9 cellular contexts compared by ENCODE assay signal in the genomic region with DNA sequence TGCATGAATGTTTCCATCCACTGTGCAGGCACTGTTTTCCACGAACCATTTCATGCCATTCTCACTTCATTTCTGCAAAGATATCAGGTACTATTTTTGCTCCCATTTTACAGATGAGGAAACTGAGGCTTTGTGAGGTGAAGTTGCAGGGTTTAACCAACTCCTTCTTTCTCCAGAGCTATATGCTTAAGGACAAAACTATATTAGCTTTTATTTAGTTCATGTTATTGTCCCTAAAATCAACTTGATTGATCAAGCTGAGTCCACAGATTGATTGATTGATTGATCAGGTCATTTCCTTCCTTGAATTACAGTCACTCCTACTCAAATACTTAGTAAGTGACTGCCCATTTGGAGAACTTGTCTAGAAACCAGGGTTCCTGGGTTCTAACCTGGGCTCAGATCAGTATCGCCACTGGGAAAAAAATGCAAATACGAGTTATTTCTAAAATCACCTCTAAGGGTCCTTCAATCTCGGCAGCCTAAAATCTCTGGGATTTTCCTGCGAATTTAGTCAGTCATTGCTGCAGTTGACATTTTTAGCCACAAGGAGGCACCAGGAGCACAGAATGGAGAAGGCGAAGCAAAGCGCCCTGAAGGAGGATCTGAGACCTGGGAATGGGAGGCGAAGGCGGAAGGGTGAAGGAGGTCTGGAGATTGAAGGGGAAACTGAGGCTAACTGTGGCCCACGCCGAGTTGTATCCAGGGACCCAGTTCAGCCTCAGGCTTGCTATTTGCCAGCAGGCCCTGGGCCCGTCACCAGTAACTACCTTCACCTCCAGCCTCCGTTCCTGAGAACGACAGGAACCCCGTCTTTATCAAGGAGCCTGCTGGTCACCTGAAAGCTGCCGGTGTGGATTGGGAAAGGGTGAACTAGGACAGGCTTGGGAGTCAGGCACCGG. TPM values are rescaled to one million over a fixed set of nuclear protein-coding genes. Genes with fewer than 3 reads are reported as not detected.
A peak's percentile ranks its signal among the peaks of the same experiment; 100 is the strongest.
DNase-seq lines count a peak whose midpoint lies in the region; ATAC-seq and TF ChIP-seq lines count a peak whose summit lies in the region.
"Had no signal": no experiment of that assay in that cellular context is flagged by ENCODE, and none has a peak within 500 bp of the region (broad histone marks: within the 10 kb centered on the region; RNA-seq: fewer than 3 reads in every experiment).

No MANE protein-coding gene starts in this region.

- no peak overlapping the region for H2BK120ac ChIP-seq in IMR-90 (ENCODE audit: low read depth, low read length)

- H3K27me3 Mint-ChIP-seq in natural killer cell (ENCODE audit: low read depth in 2 of 2), result peaks cover 6 to 17% of the 10 kb centered on the region in 2 donors
- peaks cover 3 to 37% of the 10 kb centered on the region in 2 donors for H3K27me3 Mint-ChIP-seq in stimulated activated naive B cell treated with anti-CD40 and anti-IgM and Interleukin-4, amounts not matched to agents 10 μg/mL and 1 μg/mL and 100 μg/mL, for 72 hours

- H3K4me2 ChIP-seq in IMR-90 (ENCODE audit: low read depth, low read length), result peak overlapping the region; percentile 63
- H3K4me2 ChIP-seq in OCI-LY7 (ENCODE audit: low read length), result no peak overlapping the region

- no peaks in the 10 kb centered on the region for H3K9me3 ChIP-seq in IMR-90 (ENCODE audit: control insufficient read depth, insufficient read depth, low read length)
- H3K9me3 ChIP-seq in OCI-LY7 (ENCODE audit: low read length), result no peaks in the 10 kb centered on the region

- H2BK5ac ChIP-seq in IMR-90 (ENCODE audit: low read depth, low read length, poor library complexity, severe bottlenecking), result no peak overlapping the region

- TF ChIP-seq POLR2A in IMR-90 (IDR thresholded peaks at IDR 0.05; ENCODE audit: low read depth, low read length), result 0 out of 2 replicates have a peak, but pooled peaks have one; percentile 29

- no CpG with 5 or more reads among the region's 17 CpGs for WGBS in IMR-90 (ENCODE audit: extremely low coverage in 2 of 2, insufficient read length in 1 of 2), 2 experiments

- H2AFZ ChIP-seq in IMR-90 (replicated peaks; ENCODE audit: low read length, poor library complexity), result peak overlapping the region; percentile 85
- no peak overlapping the region for H2AFZ ChIP-seq in OCI-LY7 (ENCODE audit: low read length)

- no peak overlapping the region for H2AK9ac ChIP-seq in IMR-90 (replicated peaks; ENCODE audit: low read depth, low read length, poor library complexity)

- H3K23ac ChIP-seq in IMR-90 (ENCODE audit: low read depth, low read length), result no peak overlapping the region

- no peak overlapping the region; the same call in 1 of the 2 replicates for H3K4me3 ChIP-seq in IMR-90 (ENCODE audit: insufficient read depth, low read depth, low read length)
- H3K4me3 ChIP-seq in OCI-LY7 (ENCODE audit: low read depth, low read length, poor library complexity, severe bottlenecking), result no peak overlapping the region

- BruUV-seq in IMR-90 (replicated peaks; lab: Mats Ljungman, UMichigan) (no TSS peak), OCI-LY7 (replicated peaks; lab: Mats Ljungman, UMichigan) (no TSS peak)

- intact Hi-C loops in IMR-90 (cut with micrococcal nuclease), result loop anchor here (1.0 to 10.0 kb wide), 3 partner anchors 111 to 673 kb away; partner anchors contain the start of gene PINK1
- intact Hi-C loops in OCI-LY7 (cut with micrococcal nuclease; ENCODE audit: unreplicated experiment), result loop anchor here (1.0 kb wide), 2 partner anchors 111 to 673 kb away; partner anchors contain the start of gene PINK1
- intact Hi-C loops in natural killer cell (cut with micrococcal nuclease), result loop anchor here (1.0 to 2.0 kb wide), 2 partner anchors 111 to 118 kb away; partner anchors contain the start of gene PINK1

- peak; percentile 74 for DNase-seq in Caki2 (ENCODE audit: low read depth)
- DNase-seq in IMR-90, result peak; percentile 74
- peak; percentile 69 for DNase-seq in OCI-LY7 (ENCODE audit: low spot score)
- peak; percentile 52 for DNase-seq in activated T-cell treated with anti-CD3 and anti-CD28 coated beads for 48 hours (ENCODE audit: low read depth)
- peak; percentile 56 for DNase-seq in fibroblast of gingiva (ENCODE audit: low read depth)
- peak; percentile 45 for DNase-seq in natural killer cell
- DNase-seq in stimulated activated naive B cell treated with anti-CD40 and anti-IgM and Interleukin-4, amounts not matched to agents 10 μg/mL and 1 μg/mL and 100 μg/mL, for 72 hours, result peak; percentile 41

- ATAC-seq in IMR-90 (ENCODE audit: low read depth) (peak; percentile 99), natural killer cell (peak; percentile 59 to 74 (median 64)), GM18870 (IDR thresholded peaks at IDR 0.05; ENCODE audit: unreplicated experiment) (no peak)
- ATAC-seq in stimulated activated naive B cell treated with anti-CD40 and anti-IgM and Interleukin-4, amounts not matched to agents 10 μg/mL and 1 μg/mL and 100 μg/mL, for 72 hours (replicated peaks), result peak; percentile 31 to 34

- no peaks in the 10 kb centered on the region for H3K9me3 Mint-ChIP-seq in natural killer cell
- no peaks in the 10 kb centered on the region for H3K9me3 Mint-ChIP-seq in stimulated activated naive B cell treated with anti-CD40 and anti-IgM and Interleukin-4, amounts not matched to agents 10 μg/mL and 1 μg/mL and 100 μg/mL, for 72 hours

- no peak overlapping the region for H2BK15ac ChIP-seq in IMR-90 (ENCODE audit: low read depth, low read length)

- peaks cover 22% of the 10 kb centered on the region for H3K27me3 ChIP-seq in IMR-90 (ENCODE audit: control insufficient read depth, insufficient read depth, low read length)

- dilution Hi-C loops in IMR-90 (cut with HindIII; ENCODE audit: low sequenced_read_pairs, unreplicated experiment), result no loop called here

- no peak overlapping the region for H3K18ac ChIP-seq in IMR-90 (ENCODE audit: low read depth, low read length)

- no peaks in the 10 kb centered on the region for H3K79me1 ChIP-seq in IMR-90 (ENCODE audit: low read depth in 1 of 2, low read length in 2 of 2)

- H3K14ac ChIP-seq in IMR-90 (replicated peaks; ENCODE audit: low read depth, low read length), result no peak overlapping the region

- no peak overlapping the region for H2AK5ac ChIP-seq in IMR-90 (ENCODE audit: low read depth, low read length)

- peak overlapping the region in 1 of 2 experiments; percentile 38; a peak in 2 of 4 replicates for H4K8ac ChIP-seq in IMR-90 (ENCODE audit: low read depth in 2 of 2, low read length in 2 of 2)

- H3K36me3 ChIP-seq in IMR-90 (ENCODE audit: control insufficient read depth, insufficient read depth, low read length), result no peaks in the 10 kb centered on the region
- H3K36me3 ChIP-seq in OCI-LY7 (ENCODE audit: insufficient read depth, low read length), result no peaks in the 10 kb centered on the region

- H3K9ac ChIP-seq in IMR-90 (ENCODE audit: low read depth, low read length), result no peak overlapping the region

- H3K36me3 Mint-ChIP-seq in natural killer cell, result no peaks in the 10 kb centered on the region
- no peaks in the 10 kb centered on the region for H3K36me3 Mint-ChIP-seq in stimulated activated naive B cell treated with anti-CD40 and anti-IgM and Interleukin-4, amounts not matched to agents 10 μg/mL and 1 μg/mL and 100 μg/mL, for 72 hours

- no peaks in the 10 kb centered on the region for H4K20me1 ChIP-seq in IMR-90 (ENCODE audit: insufficient read depth, low read length)
- no peaks in the 10 kb centered on the region for H4K20me1 ChIP-seq in OCI-LY7 (ENCODE audit: insufficient read depth, low read length)

- no peak overlapping the region for H2BK20ac ChIP-seq in IMR-90 (ENCODE audit: low read depth, low read length)

- no peaks in the 10 kb centered on the region for H3K79me2 ChIP-seq in OCI-LY7 (ENCODE audit: insufficient read depth, low read depth, low read length)

- in situ Hi-C loops in Caki2 (cut with HindIII; ENCODE audit: low pct_unique_long_range_greater_than_20kb, low sequenced_read_pairs) (no loop called here), IMR-90 (cut with MboI; ENCODE audit: low sequenced_read_pairs) (loop anchor here (5.0 kb wide), 1 partner anchor 115 kb away; no protein-coding TSS in a partner anchor)

- peak; percentile 97 for TF ChIP-seq CTCF in IMR-90 (conservative IDR thresholded peaks at IDR 0.05; ENCODE audit: low read depth, low read length)
- TF ChIP-seq CTCF in OCI-LY7 (conservative IDR thresholded peaks at IDR 0.05; ENCODE audit: low read length), result peak; percentile 95
- peak; percentile 88 for TF ChIP-seq CTCF in natural killer cell (IDR thresholded peaks at IDR 0.05)

- no peak overlapping the region for H3K4me3 Mint-ChIP-seq in natural killer cell
- no peak overlapping the region for H3K4me3 Mint-ChIP-seq in stimulated activated naive B cell treated with anti-CD40 and anti-IgM and Interleukin-4, amounts not matched to agents 10 μg/mL and 1 μg/mL and 100 μg/mL, for 72 hours

- H3K27ac Mint-ChIP-seq in natural killer cell, result no peak overlapping the region
- no peak overlapping the region for H3K27ac Mint-ChIP-seq in stimulated activated naive B cell treated with anti-CD40 and anti-IgM and Interleukin-4, amounts not matched to agents 10 μg/mL and 1 μg/mL and 100 μg/mL, for 72 hours

- peaks cover 0 to 5% of the 10 kb centered on the region in 2 donors for H3K4me1 Mint-ChIP-seq in natural killer cell
- H3K4me1 Mint-ChIP-seq in stimulated activated naive B cell treated with anti-CD40 and anti-IgM and Interleukin-4, amounts not matched to agents 10 μg/mL and 1 μg/mL and 100 μg/mL, for 72 hours, result peaks cover 2 to 6% of the 10 kb centered on the region in 2 donors

- peak; percentile 97 for TF ChIP-seq RAD21 in IMR-90 (IDR thresholded peaks at IDR 0.05; ENCODE audit: low read length)

- no peak overlapping the region for H4K5ac ChIP-seq in IMR-90 (ENCODE audit: low read depth, low read length)

- POLR2A ChIA-PET in IMR-90 (lab: Charles Lee; ENCODE audit: unreplicated experiment), result interaction anchor here (0.6 kb wide), 1 partner anchor 287 kb away, joined by 3 read pairs; no protein-coding TSS in a partner anchor
- POLR2A ChIA-PET in OCI-LY7 (lab: Charles Lee), result interaction anchor here (0.6 to 0.7 kb wide), 5 partner anchors 13 to 657 kb away, joined by 3 to 5 read pairs (median 4); no protein-coding TSS in a partner anchor

- no peak overlapping the region for H4K91ac ChIP-seq in IMR-90 (ENCODE audit: insufficient read depth, low read depth, low read length)

- no peaks in the 10 kb centered on the region for H3K4me1 ChIP-seq in IMR-90 (ENCODE audit: control insufficient read depth, insufficient read depth, low read length)
- no peaks in the 10 kb centered on the region for H3K4me1 ChIP-seq in OCI-LY7 (ENCODE audit: insufficient read depth, low read length, poor library complexity, severe bottlenecking)

- H3K9me2 ChIP-seq in OCI-LY7 (ENCODE audit: insufficient read depth, low read length), result no peaks in the 10 kb centered on the region

- no peak overlapping the region for H3K27ac ChIP-seq in IMR-90 (ENCODE audit: insufficient read depth, low read length)
- H3K27ac ChIP-seq in OCI-LY7 (ENCODE audit: low read depth, low read length, poor library complexity, severe bottlenecking), result no peak overlapping the region

- no peaks in the 10 kb centered on the region for H3K9me1 ChIP-seq in IMR-90 (ENCODE audit: insufficient read depth, low read length)

- no peak overlapping the region for H3K4ac ChIP-seq in IMR-90 (ENCODE audit: low read depth, low read length)

- CTCF ChIA-PET in IMR-90 (lab: Yijun Ruan, JAX), result interaction anchor here (0.7 to 0.9 kb wide), 3 partner anchors 9 to 73 kb away, joined by 3 to 7 read pairs (median 4); no protein-coding TSS in a partner anchor
- CTCF ChIA-PET in OCI-LY7 (lab: Charles Lee; ENCODE audit: unreplicated experiment), result no interaction called here

- H3K56ac ChIP-seq in IMR-90 (ENCODE audit: extremely low read depth, insufficient read depth, low read length), result no peak overlapping the region

RNA-seq across cellular contexts. Expression of gene MUL1, which starts 14.3 kb away (rescaled TPM):
- total RNA-seq in Caki2 (2014; rRNA removed; shearing (Covaris generic); ENCODE audit: low replicate concordance), result 9.8 and 23.6 TPM in 2 replicates
- 19.7 and 21.1 TPM in 2 replicates for total RNA-seq in IMR-90 (2012; rRNA removed)
- polyA plus RNA-seq in IMR-90 (2012; rRNA removed), result 20.6 and 20.7 TPM in 2 replicates
- 18.3 and 21.6 TPM in 2 replicates for polyA plus RNA-seq in IMR-90 (2012; cell fraction: cytosol; rRNA removed)
- polyA plus RNA-seq in IMR-90 (2012; cell fraction: nucleus; rRNA removed; ENCODE audit: low replicate concordance), result 8.3 and 10.7 TPM in 2 replicates
- 15.5 and 16.3 TPM in 2 replicates for total RNA-seq in OCI-LY7 (2014; rRNA removed; shearing (Covaris generic))
- total RNA-seq in OCI-LY7 (2022), result 20.6 and 25.2 TPM in 2 replicates
- total RNA-seq in natural killer cell, result 10 to 100 TPM; 21.0 to 29.5 (median 28.8) TPM

RNA-seq across cellular contexts. Expression of gene FAM43B, which starts 30.2 kb away (rescaled TPM):
- 2.8 and 3.1 TPM in 2 replicates for total RNA-seq in Caki2 (2014; rRNA removed; shearing (Covaris generic); ENCODE audit: low replicate concordance)
- not detected in 2 replicates for total RNA-seq in IMR-90 (2012; rRNA removed)
- 0.05 and 0.09 TPM in 2 replicates for polyA plus RNA-seq in IMR-90 (2012; rRNA removed)
- polyA plus RNA-seq in IMR-90 (2012; cell fraction: cytosol; rRNA removed), result 0.06 and 0.11 TPM in 2 replicates
- polyA plus RNA-seq in IMR-90 (2012; cell fraction: nucleus; rRNA removed; ENCODE audit: low replicate concordance), result 0.02 and 0.08 TPM in 2 replicates
- total RNA-seq in OCI-LY7 (2014; rRNA removed; shearing (Covaris generic)), result not detected in 2 replicates
- total RNA-seq in OCI-LY7 (2022), result not detected in 2 replicates
- total RNA-seq in natural killer cell, result not detected
- total RNA-seq: activated CD8-positive, alpha-beta memory T cell treated with anti-CD3 and anti-CD28 coated beads for 36 hours had no signal

RNA-seq across cellular contexts. Expression of gene CAMK2N1, which starts 36.2 kb away (rescaled TPM):
- total RNA-seq in Caki2 (2014; rRNA removed; shearing (Covaris generic); ENCODE audit: low replicate concordance), result 13.5 and 20.1 TPM in 2 replicates
- total RNA-seq in IMR-90 (2012; rRNA removed) (10.2 and 28.9 TPM in 2 replicates), OCI-LY7 (2022) (not detected in 2 replicates), natural killer cell (1 to 10 TPM; 1.6 to 2.6 (median 1.6) TPM)
- polyA plus RNA-seq in IMR-90 (2012; rRNA removed), result 44.4 and 46.8 TPM in 2 replicates
- 21.6 and 22.6 TPM in 2 replicates for polyA plus RNA-seq in IMR-90 (2012; cell fraction: cytosol; rRNA removed)
- 5.2 and 13.1 TPM in 2 replicates for polyA plus RNA-seq in IMR-90 (2012; cell fraction: nucleus; rRNA removed; ENCODE audit: low replicate concordance)
- total RNA-seq in OCI-LY7 (2014; rRNA removed; shearing (Covaris generic)), result not detected in 2 replicates
